8 cellular contexts compared by ENCODE assay signal in the genomic region with DNA sequence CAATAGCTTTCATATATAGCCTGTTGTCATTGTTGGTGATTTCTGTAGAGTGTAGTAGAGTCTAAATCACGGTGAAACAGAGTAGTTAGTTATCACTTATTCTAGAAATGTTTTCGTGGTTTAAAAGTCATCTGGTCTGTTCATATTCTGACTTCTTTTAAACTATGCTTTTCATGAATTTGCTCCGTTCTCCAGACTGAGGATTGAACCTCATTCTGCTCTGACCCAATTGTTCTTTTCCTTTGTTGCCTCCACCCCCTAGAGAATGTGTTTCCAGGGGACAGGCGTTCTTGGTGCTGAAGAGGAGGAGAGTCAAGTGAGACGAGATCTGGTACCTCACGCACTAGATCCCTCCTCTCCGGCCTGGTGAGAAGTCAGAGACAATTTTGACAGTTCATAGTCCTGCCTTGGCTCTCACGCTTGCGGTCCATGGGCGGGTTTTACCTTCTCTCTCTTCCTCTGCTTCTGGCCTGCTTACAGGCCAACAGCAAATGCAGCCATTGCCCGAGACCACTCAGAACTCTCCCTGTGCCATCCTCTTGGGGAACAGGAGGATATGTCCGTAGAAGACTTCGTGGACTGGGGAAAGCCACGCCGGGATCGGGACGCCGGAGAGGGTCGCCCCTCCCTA. TPM values are rescaled to one million over a fixed set of nuclear protein-coding genes. Genes with fewer than 3 reads are reported as not detected.
DNase-seq lines count a peak whose midpoint lies in the region; ATAC-seq, FAIRE-seq and TF ChIP-seq lines count a peak whose summit lies in the region.

No MANE protein-coding gene starts in this region.

- no peaks in the 10 kb centered on the region for H3K9me3 ChIP-seq in parathyroid adenoma (ENCODE audit: control insufficient read depth, low read length)

- H3K4me2 ChIP-seq in parathyroid adenoma (ENCODE audit: low read length), result peak overlapping the region; percentile 96

- H3K79me2 ChIP-seq in parathyroid adenoma, result peaks cover 33% of the 10 kb centered on the region

- peak overlapping the region; percentile 96 for H2AFZ ChIP-seq in parathyroid adenoma

- H3K9ac ChIP-seq in parathyroid adenoma, result peak overlapping the region; percentile 22

- peaks cover 5% of the 10 kb centered on the region for H3K4me1 ChIP-seq in parathyroid adenoma

- no peaks in the 10 kb centered on the region for H3K36me3 ChIP-seq in parathyroid adenoma (ENCODE audit: control insufficient read depth, insufficient read depth, low read length)

- H3K27ac ChIP-seq in parathyroid adenoma, result peak overlapping the region; percentile 92

- peak overlapping the region; percentile 82 for H3K4me3 ChIP-seq in parathyroid adenoma (ENCODE audit: low read depth, low read length)

- no peaks in the 10 kb centered on the region for H3K27me3 ChIP-seq in parathyroid adenoma (ENCODE audit: control insufficient read depth, insufficient read depth, low read length)

- TF ChIP-seq CTCF in parathyroid adenoma (IDR thresholded peaks at IDR 0.05), result no peak

- DNase-seq in EH (ENCODE audit: low read depth) (peak; percentile 91), NOMO-1 treated with DMSO at 0.1 percent for 48 hours (lab: John Stamatoyannopoulos, UW; ENCODE audit: unreplicated experiment) (peak; percentile 91), frontal cortex (ENCODE audit: low spot score in 2 of 2) (peak; percentile 37 to 49), retina (no peak)
- DNase-seq in activated naive CD4-positive, alpha-beta T cell (lab: John Stamatoyannopoulos, UW), result peak in 3 of 4 experiments; percentile 52 to 61 (median 59)

- no peak for FAIRE-seq in frontal cortex (lab: Jason Lieb, UNC)

- ATAC-seq in GM19467 (IDR thresholded peaks at IDR 0.05; ENCODE audit: unreplicated experiment) (peak; percentile 55), HG03558 (IDR thresholded peaks at IDR 0.05; ENCODE audit: extremely low read depth, unreplicated experiment) (peak; percentile 57)

RNA-seq across cellular contexts. Expression of a gene that starts 0.6 kb away (rescaled TPM):
- 124 TPM for total RNA-seq in frontal cortex

RNA-seq across cellular contexts. Expression of a gene that starts 59.9 kb away (rescaled TPM):
- total RNA-seq in frontal cortex, result not detected
